In the genomic region with DNA sequence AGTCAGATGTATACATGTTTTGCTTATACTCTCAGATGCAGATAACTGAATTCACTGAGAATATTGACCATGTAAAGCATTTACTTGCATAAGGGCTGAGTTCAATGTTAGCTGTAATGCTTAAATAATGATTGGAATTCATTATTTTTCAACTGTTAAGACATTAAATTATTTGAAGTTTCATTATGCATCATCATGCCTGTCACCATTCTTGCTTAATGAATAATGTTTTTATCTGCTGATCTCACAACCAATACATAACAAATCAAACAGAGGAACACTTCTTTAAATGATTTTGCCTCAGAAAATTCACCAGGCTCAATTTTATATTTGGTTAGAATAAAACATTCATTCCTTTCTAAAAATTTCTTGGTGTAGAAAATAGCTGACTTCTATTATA, we compare ENCODE assay signal across 24 cellular contexts.
DNase-seq lines count a peak whose midpoint lies in the region; ATAC-seq, FAIRE-seq and TF ChIP-seq lines count a peak whose summit lies in the region.
"Had no signal": no experiment of that assay in that cellular context is flagged by ENCODE, and none has a peak within 500 bp of the region (broad histone marks: within the 10 kb centered on the region; RNA-seq: fewer than 3 reads in every experiment).

No MANE protein-coding gene starts in this region.

- TF ChIP-seq CTCF in AG10803 (conservative IDR thresholded peaks at IDR 0.05; ENCODE audit: low read length), result no peak
- no peak for TF ChIP-seq CTCF in bronchial epithelial cell (IDR thresholded peaks at IDR 0.05; ENCODE audit: insufficient read depth, low read length, severe bottlenecking)

- DNase-seq in AG10803 (ENCODE audit: low read depth) (peak; percentile 5), HS-5 (ENCODE audit: low read depth) (peak; percentile 36), bronchial epithelial cell (ENCODE audit: low read depth) (peak; percentile 44), iris pigment epithelial cell (ENCODE audit: low read depth) (peak; percentile 44), NCI-H510A (lab: John Stamatoyannopoulos, UW) (no peak), ACHN (no peak)
- DNase-seq: BE2C; CD4-positive, alpha-beta memory T cell; DMS79; GDM1; GOT3; KG1; NCI-H1048; NCI-H146; NCI-H2081 treated with DMSO at 0.1 percent for 48 hours; NCI-H524; Peyer's patch; Right ventricle myocardium superior; T-helper 1 cell had no signal

- ATAC-seq in HG02870 (IDR thresholded peaks at IDR 0.05; ENCODE audit: unreplicated experiment) (no peak), HG03045 (IDR thresholded peaks at IDR 0.05; ENCODE audit: unreplicated experiment) (no peak)

- no peaks in the 10 kb centered on the region for H3K36me3 ChIP-seq in bronchial epithelial cell (ENCODE audit: control insufficient read depth, insufficient read depth, low read length)
- H3K36me3 ChIP-seq: BE2C, Peyer's patch had no signal

- FAIRE-seq in bronchial epithelial cell (lab: Jason Lieb, UNC), result no peak
- FAIRE-seq: D721Med, GM12892 had no signal

- no peak overlapping the region for H3K4me3 ChIP-seq in AG10803 (ENCODE audit: low read length)
- H3K4me3 ChIP-seq in bronchial epithelial cell (ENCODE audit: low read depth, low read length), result no peak overlapping the region
- H3K4me3 ChIP-seq: Peyer's patch, SK-N-MC had no signal

- in situ Hi-C loops in ACHN (cut with HindIII; ENCODE audit: low pct_ligation_motif_present, low pct_unique_long_range_greater_than_20kb, low sequenced_read_pairs), result no loop called here

- no peaks in the 10 kb centered on the region for H3K27me3 ChIP-seq in bronchial epithelial cell (ENCODE audit: control insufficient read depth, insufficient read depth, low read length)
- H3K27me3 ChIP-seq: BE2C, Peyer's patch had no signal

Comparison
In these comparisons a context has a peak if more than half of its experiments do, and no peak if none do; other contexts are left out.
1. DNase-seq: peak in AG10803 (single experiment), HS-5 (single experiment), bronchial epithelial cell (single experiment) and iris pigment epithelial cell (single experiment); none in NCI-H510A (single experiment) and ACHN (single experiment).